Comparison of ENCODE assay signal across 8 cellular contexts in genomic region chr17:979539-980405, GRCh38. TPM values are rescaled to one million over a fixed set of nuclear protein-coding genes. Genes with fewer than 3 reads are reported as not detected.
DNase-seq lines count a peak whose midpoint lies in the region; ATAC-seq and TF ChIP-seq lines count a peak whose summit lies in the region.

Gene NXN (minus strand): TSS chr17:979776.

- 4 to 5% methylated on average over 25 to 28 of the region's 94 CpGs for WGBS in thyroid gland, 2 donors

- no peaks in the 10 kb centered on the region for H3K36me3 ChIP-seq in CD4-positive, alpha-beta memory T cell (ENCODE audit: insufficient read depth, low read length)
- no peaks in the 10 kb centered on the region for H3K36me3 ChIP-seq in parathyroid adenoma (ENCODE audit: control insufficient read depth, insufficient read depth, low read length)
- no peaks in the 10 kb centered on the region for H3K36me3 ChIP-seq in thyroid gland

- TF ChIP-seq CTCF in parathyroid adenoma (IDR thresholded peaks at IDR 0.05) (peak; percentile 8), thyroid gland (IDR thresholded peaks at IDR 0.05) (peak in 3 of 6 experiments; percentile 21 to 31 (median 24))

- no peaks in the 10 kb centered on the region for H3K36me3 Mint-ChIP-seq in CD4-positive, alpha-beta memory T cell
- no peaks in the 10 kb centered on the region for H3K36me3 Mint-ChIP-seq in IgD-negative memory B cell
- H3K36me3 Mint-ChIP-seq in activated naive CD8-positive, alpha-beta T cell: no peaks in the 10 kb centered on the region

- CTCF ChIA-PET in CD4-positive, alpha-beta memory T cell (lab: Charles Lee; ENCODE audit: partially characterized antibody): interaction anchor here (1.1 to 3.4 kb wide), 10 partner anchors 9 to 568 kb away, joined by 4 to 65 read pairs (median 8); partner anchors contain the start of genes TIMM22 and VPS53

- peak; percentile 65 for ATAC-seq in GM21423 (IDR thresholded peaks at IDR 0.05; ENCODE audit: unreplicated experiment)
- peak; percentile 67 for ATAC-seq in SK-N-SH treated with all-trans-retinoic acid at 6 μM for 48 hours
- ATAC-seq in Right ventricle myocardium superior (ENCODE audit: poor library complexity): peak; percentile 95

- H3K4me3 Mint-ChIP-seq in CD4-positive, alpha-beta memory T cell: peak within 1 kb of the TSS; percentile 73 to 89 (median 85)
- peak within 1 kb of the TSS; percentile 83 to 93 (median 87) for H3K4me3 Mint-ChIP-seq in IgD-negative memory B cell
- peak within 1 kb of the TSS; percentile 81 for H3K4me3 Mint-ChIP-seq in activated naive CD8-positive, alpha-beta T cell

- H3K4me3 ChIP-seq in CD4-positive, alpha-beta memory T cell (ENCODE audit: low read length in 2 of 2): peak within 1 kb of the TSS in 1 of 2 donors; percentile 45
- H3K4me3 ChIP-seq in parathyroid adenoma (ENCODE audit: low read depth, low read length): peak within 1 kb of the TSS; percentile 56
- H3K4me3 ChIP-seq in thyroid gland (replicated peaks in 1 of 3): peak within 1 kb of the TSS in 2 of 3 donors; percentile 47 to 61

- intact Hi-C loops in CD4-positive, alpha-beta memory T cell (cut with micrococcal nuclease): loop anchor here (2.0 kb wide), 2 partner anchors 265 to 569 kb away; partner anchors contain the start of gene VPS53
- intact Hi-C loops in Right ventricle myocardium superior (cut with DNase I): loop anchor here (2.0 to 10.0 kb wide), 3 partner anchors 75 to 185 kb away; no protein-coding TSS in a partner anchor
- intact Hi-C loops in thyroid gland (cut with DNase I): loop anchor here (2.0 to 5.0 kb wide), 2 partner anchors 102 to 183 kb away; no protein-coding TSS in a partner anchor

- peak within 1 kb of the TSS; percentile 32 for H3K9ac ChIP-seq in parathyroid adenoma

- H3K27me3 Mint-ChIP-seq in CD4-positive, alpha-beta memory T cell: peaks cover 19 to 25% of the 10 kb centered on the region in 2 donors
- peaks cover 24% of the 10 kb centered on the region for H3K27me3 Mint-ChIP-seq in IgD-negative memory B cell
- H3K27me3 Mint-ChIP-seq in activated naive CD8-positive, alpha-beta T cell: peaks cover 23% of the 10 kb centered on the region

- peaks cover 20% of the 10 kb centered on the region for H3K4me1 ChIP-seq in CD4-positive, alpha-beta memory T cell (ENCODE audit: insufficient read depth, low read length)
- no peaks in the 10 kb centered on the region for H3K4me1 ChIP-seq in parathyroid adenoma
- peaks cover 18 to 22% of the 10 kb centered on the region in 2 donors for H3K4me1 ChIP-seq in thyroid gland

- H3K79me2 ChIP-seq in parathyroid adenoma: no peaks in the 10 kb centered on the region

- peak; percentile 79 to 88 (median 83) for DNase-seq in CD4-positive, alpha-beta memory T cell
- DNase-seq in Right ventricle myocardium superior: peak; percentile 93
- DNase-seq in thyroid gland: peak; percentile 78 to 79

- TF ChIP-seq POLR2A in thyroid gland (IDR thresholded peaks at IDR 0.05): peak in 1 of 2 donors; percentile 88

- peak within 1 kb of the TSS; percentile 81 for H3K4me2 ChIP-seq in parathyroid adenoma (ENCODE audit: low read length)

- peaks cover 14% of the 10 kb centered on the region for H3K27me3 ChIP-seq in CD4-positive, alpha-beta memory T cell (ENCODE audit: insufficient read depth, low read length)
- no peaks in the 10 kb centered on the region for H3K27me3 ChIP-seq in parathyroid adenoma (ENCODE audit: control insufficient read depth, insufficient read depth, low read length)
- no peaks in the 10 kb centered on the region for H3K27me3 ChIP-seq in thyroid gland

- H3K27ac Mint-ChIP-seq in CD4-positive, alpha-beta memory T cell: peak within 1 kb of the TSS in 4 of 7 donors; percentile 30 to 93 (median 65)
- H3K27ac Mint-ChIP-seq in IgD-negative memory B cell: peak within 1 kb of the TSS in 2 of 3 donors; percentile 76 to 86
- no peak within 1 kb of the TSS for H3K27ac Mint-ChIP-seq in activated naive CD8-positive, alpha-beta T cell

- H3K4me1 Mint-ChIP-seq in CD4-positive, alpha-beta memory T cell: peaks cover 7 to 21% (median 15%) of the 10 kb centered on the region in 4 donors
- H3K4me1 Mint-ChIP-seq in IgD-negative memory B cell: peaks cover 10 to 12% (median 11%) of the 10 kb centered on the region in 3 donors
- peaks cover 12% of the 10 kb centered on the region for H3K4me1 Mint-ChIP-seq in activated naive CD8-positive, alpha-beta T cell (ENCODE audit: low read depth)

- no peaks in the 10 kb centered on the region for H3K9me3 ChIP-seq in CD4-positive, alpha-beta memory T cell (ENCODE audit: control insufficient read depth in 1 of 2, low read length in 2 of 2)
- H3K9me3 ChIP-seq in parathyroid adenoma (ENCODE audit: control insufficient read depth, low read length) (no peaks in the 10 kb centered on the region), thyroid gland (no peaks in the 10 kb centered on the region)

- POLR2A ChIA-PET in CD4-positive, alpha-beta memory T cell (lab: Charles Lee; ENCODE audit: partially characterized antibody): interaction anchor here (0.9 to 2.8 kb wide), 5 partner anchors 17 to 198 kb away, joined by 4 to 41 read pairs (median 14); partner anchors contain the start of genes GLOD4, MRM3 and TIMM22

- H3K27ac ChIP-seq in CD4-positive, alpha-beta memory T cell (ENCODE audit: low read depth, low read length): peak within 1 kb of the TSS; percentile 37
- H3K27ac ChIP-seq in parathyroid adenoma (peak within 1 kb of the TSS; percentile 52), thyroid gland (peak within 1 kb of the TSS; percentile 76 to 81 (median 79))

- H2AFZ ChIP-seq in parathyroid adenoma: peak within 1 kb of the TSS; percentile 80

- H3K9me3 Mint-ChIP-seq in CD4-positive, alpha-beta memory T cell: peaks cover 0 to 2% (median 0%) of the 10 kb centered on the region in 8 donors
- no peaks in the 10 kb centered on the region for H3K9me3 Mint-ChIP-seq in IgD-negative memory B cell
- no peaks in the 10 kb centered on the region for H3K9me3 Mint-ChIP-seq in activated naive CD8-positive, alpha-beta T cell (ENCODE audit: low read depth)

TF ChIP-seq in SK-N-SH treated with all-trans-retinoic acid at 6 μM for 48 hours, 23 proteins besides CTCF, POLR2A, EP300 and RAD21:
- TF ChIP-seq TOX (CRISPR knock-in tag; IDR thresholded peaks at IDR 0.05; ENCODE audit: borderline replicate concordance) (no peak), ZFP3 (CRISPR knock-in tag; IDR thresholded peaks at IDR 0.05) (peak; percentile 86), ISL1 (CRISPR knock-in tag; IDR thresholded peaks at IDR 0.05) (no peak), PPARA (CRISPR knock-in tag; IDR thresholded peaks at IDR 0.05; ENCODE audit: borderline replicate concordance) (no peak)

RNA-seq across cellular contexts. Expression of gene NXN, which starts in this region (rescaled TPM):
- total RNA-seq in CD4-positive, alpha-beta memory T cell: 1 to 10 TPM in 1 of 2 experiments, under 1 TPM in 1; 0.55 to 1.5 TPM
- polyA plus RNA-seq in CD4-positive, alpha-beta memory T cell: 1 to 10 TPM; 2.3 to 2.7 TPM
- 0.18 TPM for polyA plus RNA-seq in IgD-negative memory B cell
- total RNA-seq in Right ventricle myocardium superior (20.2 TPM), thyroid gland (10 to 100 TPM; 14.5 to 18.3 (median 17.2) TPM)
